20 cellular contexts compared by ENCODE assay signal in the genomic region with DNA sequence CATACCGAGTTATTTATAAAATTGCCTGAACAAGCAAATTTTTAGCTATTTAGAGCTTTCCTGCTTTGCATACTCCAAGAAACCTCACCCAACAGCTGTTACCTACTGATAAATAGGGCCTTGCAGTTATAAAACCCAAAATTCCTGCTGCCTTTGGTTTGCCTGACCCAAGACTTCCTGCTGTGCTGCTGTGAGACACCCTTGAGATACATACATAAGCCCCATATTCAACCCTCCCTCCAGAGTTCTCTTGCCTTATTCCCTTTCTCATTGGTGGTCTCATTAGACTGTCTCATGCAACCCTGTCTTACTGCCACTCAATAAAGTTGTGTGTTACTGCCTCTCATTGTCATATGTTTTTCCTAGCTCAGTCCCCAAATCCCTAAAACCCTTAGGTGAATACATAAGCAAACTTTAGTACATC.
"Had no signal": no experiment of that assay in that cellular context is flagged by ENCODE, and none has a peak within 500 bp of the region (broad histone marks: within the 10 kb centered on the region; RNA-seq: fewer than 3 reads in every experiment).

No MANE protein-coding gene starts in this region.

- H3K27me3 ChIP-seq: colonic mucosa, foreskin keratinocyte, hepatocyte, tibial nerve, upper lobe of right lung had no signal

- H3K79me2 ChIP-seq: hepatocyte had no signal

- H3K36me3 ChIP-seq: colonic mucosa, left ventricle myocardium inferior, lower lobe of right lung, tibial nerve, upper lobe of right lung had no signal

- DNase-seq: colonic mucosa; dermis blood vessel endothelial cell; erythroblast; foreskin keratinocyte; head of caudate nucleus; kidney; left cardiac atrium; left ventricle myocardium inferior; lower lobe of right lung; natural killer cell; posterior cingulate gyrus; right cardiac atrium; stimulated activated CD4-positive, alpha-beta T cell treated with anti-CD3 and anti-CD28 coated beads, Interleukin-2, amount 100 ng/mL, for 48 hours; stimulated activated CD8-positive, alpha-beta memory T cell treated with anti-CD3 and anti-CD28 coated beads, Interleukin-4, amount 100 ng/mL, for 48 hours; stimulated activated naive CD8-positive, alpha-beta T cell treated with anti-CD3 and anti-CD28 coated beads, Interleukin-15, Interleukin-2, amounts not matched to agents 100 U/mL and 50 U/mL, for 24 hours; upper lobe of right lung had no signal

- H2AFZ ChIP-seq: hepatocyte had no signal

- H3K4me2 ChIP-seq: hepatocyte, smooth muscle cell had no signal

- ATAC-seq: foreskin keratinocyte; left cardiac atrium; lower lobe of right lung; natural killer cell; right cardiac atrium; stimulated activated effector memory CD8-positive, alpha-beta T cell treated with anti-CD3 and anti-CD28 coated beads, Interleukin-12 subunit alpha, Interleukin-12 subunit beta, amount 100 ng/mL, for 72 hours; stimulated activated naive CD8-positive, alpha-beta T cell treated with anti-CD3 and anti-CD28 coated beads, Interleukin-15, Interleukin-2, amounts not matched to agents 100 U/mL and 50 U/mL, for 24 hours; upper lobe of right lung had no signal

- H3K4me1 ChIP-seq: colonic mucosa, foreskin keratinocyte, left ventricle myocardium inferior, lower lobe of right lung, tibial nerve, upper lobe of right lung had no signal

- H3K27ac ChIP-seq: colonic mucosa, foreskin keratinocyte, hepatocyte, left ventricle myocardium inferior, lower lobe of right lung, tibial nerve, upper lobe of right lung had no signal

- H3K4me3 ChIP-seq: colonic mucosa, hepatocyte, left ventricle myocardium inferior, lower lobe of right lung, smooth muscle cell, tibial nerve, upper lobe of right lung had no signal

- H3K9me3 ChIP-seq: colonic mucosa had no signal
